17 cellular contexts compared by ENCODE assay signal in genomic region chrX:7815166-7815565, GRCh38. TPM values are rescaled to one million over a fixed set of nuclear protein-coding genes. Genes with fewer than 3 reads are reported as not detected.
A peak's percentile ranks its signal among the peaks of the same experiment; 100 is the strongest.
DNase-seq lines count a peak whose midpoint lies in the region; ATAC-seq, FAIRE-seq and TF ChIP-seq lines count a peak whose summit lies in the region.
"Had no signal": no experiment of that assay in that cellular context is flagged by ENCODE, and none has a peak within 500 bp of the region (broad histone marks: within the 10 kb centered on the region; RNA-seq: fewer than 3 reads in every experiment).

No MANE protein-coding gene starts in this region.

- CTCF ChIA-PET in OCI-LY7 (lab: Charles Lee; ENCODE audit: unreplicated experiment) = no interaction called here

- no peak overlapping the region for H3K4me2 ChIP-seq in OCI-LY7 (ENCODE audit: low read length)
- H3K4me2 ChIP-seq: A549 had no signal

- no peaks in the 10 kb centered on the region for H3K79me2 ChIP-seq in OCI-LY7 (ENCODE audit: insufficient read depth, low read depth, low read length)

- ATAC-seq in GM18511 (IDR thresholded peaks at IDR 0.05; ENCODE audit: unreplicated experiment) (peak; percentile 52), HG03342 (IDR thresholded peaks at IDR 0.05; ENCODE audit: unreplicated experiment) (peak; percentile 48)
- ATAC-seq: A549, K562 had no signal

- DNase-seq in OCI-LY7 (ENCODE audit: low spot score) (no peak), kidney tubule cell (ENCODE audit: low spot score) (peak; percentile 14), NCI-H1694 treated with DMSO at 0.1 percent for 48 hours (lab: John Stamatoyannopoulos, UW) (no peak), anterior cingulate cortex (lab: John Stamatoyannopoulos, UW) (no peak), kidney (no peak)
- DNase-seq: BE2C; Caco-2; CD8-positive, alpha-beta memory T cell; GF-D8 had no signal

- POLR2A ChIA-PET in OCI-LY7 (lab: Charles Lee) = no interaction called here

- H3K4me3 ChIP-seq in OCI-LY7 (ENCODE audit: low read depth, low read length, poor library complexity, severe bottlenecking) (no peak overlapping the region), kidney (ENCODE audit: low read length in 2 of 2) (no peak overlapping the region)
- H3K4me3 ChIP-seq: A549, HAP-1, K562 had no signal

- intact Hi-C loops in OCI-LY7 (cut with micrococcal nuclease; ENCODE audit: unreplicated experiment) (no loop called here), kidney (cut with DNase I) (no loop called here)

- BruUV-seq in OCI-LY7 (replicated peaks; lab: Mats Ljungman, UMichigan) = no TSS peak

- H3K9me2 ChIP-seq in OCI-LY7 (ENCODE audit: insufficient read depth, low read length) = no peaks in the 10 kb centered on the region

- no peak for TF ChIP-seq CTCF in OCI-LY7 (conservative IDR thresholded peaks at IDR 0.05; ENCODE audit: low read length)
- TF ChIP-seq CTCF in kidney (IDR thresholded peaks at IDR 0.05; ENCODE audit: borderline replicate concordance, extremely low read depth, insufficient read depth) = no peak

- H3K36me3 ChIP-seq in OCI-LY7 (ENCODE audit: insufficient read depth, low read length) = no peaks in the 10 kb centered on the region
- no peaks in the 10 kb centered on the region for H3K36me3 ChIP-seq in kidney (ENCODE audit: control insufficient read depth in 1 of 2, insufficient read depth in 2 of 2, low read length in 2 of 2)
- H3K36me3 ChIP-seq: BE2C, HAP-1 had no signal

- no peak for FAIRE-seq in kidney (lab: Jason Lieb, UNC)
- FAIRE-seq: GM18507, H1, K562 had no signal

- no peaks in the 10 kb centered on the region for H3K4me1 ChIP-seq in OCI-LY7 (ENCODE audit: insufficient read depth, low read length, poor library complexity, severe bottlenecking)
- no peaks in the 10 kb centered on the region for H3K4me1 ChIP-seq in kidney (ENCODE audit: control insufficient read depth in 1 of 2, insufficient read depth in 1 of 2, low read depth in 1 of 2, low read length in 2 of 2)
- H3K4me1 ChIP-seq: A549, BE2C, Caco-2, HAP-1 had no signal

- no peak overlapping the region for H3K27ac ChIP-seq in OCI-LY7 (ENCODE audit: low read depth, low read length, poor library complexity, severe bottlenecking)
- no peak overlapping the region for H3K27ac ChIP-seq in kidney (ENCODE audit: low read depth in 2 of 2, low read length in 2 of 2)
- H3K27ac ChIP-seq: A549 had no signal

- H2AFZ ChIP-seq in OCI-LY7 (ENCODE audit: low read length) = peak overlapping the region; percentile 54

- H3K9me3 ChIP-seq in OCI-LY7 (ENCODE audit: low read length) (no peaks in the 10 kb centered on the region), kidney (ENCODE audit: control insufficient read depth in 1 of 2, low read length in 2 of 2) (peaks cover 0 to 11% of the 10 kb centered on the region in 2 donors)
- H3K9me3 ChIP-seq: A549, BE2C, Caco-2, HAP-1 had no signal

- no peak overlapping the region for H3K9ac ChIP-seq in kidney (ENCODE audit: low read length in 2 of 2)

- H4K20me1 ChIP-seq in OCI-LY7 (ENCODE audit: insufficient read depth, low read length) = no peaks in the 10 kb centered on the region

RNA-seq across cellular contexts. Expression of gene VCX, which starts 27.8 kb away (rescaled TPM):
- not detected in 2 replicates for total RNA-seq in OCI-LY7 (2014; rRNA removed; shearing (Covaris generic))
- total RNA-seq in OCI-LY7 (2022) = not detected in 2 replicates
- total RNA-seq in kidney = not detected
- not detected for polyA plus RNA-seq in kidney (ENCODE audit: insufficient read depth, low read depth, low replicate concordance)
- total RNA-seq: Caco-2; CD8-positive, alpha-beta memory T cell; H1 had no signal
- polyA plus RNA-seq: A549; AG04450; CD8-positive, alpha-beta memory T cell; H1 had no signal
